In genomic region chr2:45964226-45964841, GRCh38 we compare ENCODE assay signal across 9 cellular contexts.
DNase-seq lines count a peak whose midpoint lies in the region; ATAC-seq and FAIRE-seq lines count a peak whose summit lies in the region.
"Had no signal": no experiment of that assay in that cellular context is flagged by ENCODE, and none has a peak within 500 bp of the region (broad histone marks: within the 10 kb centered on the region; RNA-seq: fewer than 3 reads in every experiment).

No MANE protein-coding gene starts in this region.

- FAIRE-seq in GM19239 (lab: Jason Lieb, UNC) = no peak
- FAIRE-seq: G401.6 had no signal

- H3K27ac Mint-ChIP-seq in activated CD4-positive, alpha-beta T cell treated with anti-CD3 and anti-CD28 coated beads for 36 hours = no peak overlapping the region
- H3K27ac Mint-ChIP-seq in immature natural killer cell = peak overlapping the region in 1 of 6 donors; percentile 23

- H3K36me3 Mint-ChIP-seq in activated CD4-positive, alpha-beta T cell treated with anti-CD3 and anti-CD28 coated beads for 36 hours (ENCODE audit: low read depth) = no peaks in the 10 kb centered on the region
- H3K36me3 Mint-ChIP-seq in immature natural killer cell = no peaks in the 10 kb centered on the region

- CTCF ChIA-PET in activated CD4-positive, alpha-beta T cell treated with anti-CD3 and anti-CD28 coated beads for 36 hours (lab: Charles Lee) = no interaction called here

- peak; percentile 43 for DNase-seq in activated CD4-positive, alpha-beta T cell treated with anti-CD3 and anti-CD28 coated beads for 36 hours
- DNase-seq in activated CD4-positive, alpha-beta T cell treated with anti-CD3 and anti-CD28 coated beads, Interleukin-2, amount 50 U/mL, for 4 hours = no peak
- DNase-seq in RPMI7951 (ENCODE audit: low read depth) (peak; percentile 99), fibroblast of peridontal ligament (ENCODE audit: extremely low read depth) (peak; percentile 81), renal cortical epithelial cell (ENCODE audit: low read depth) (peak; percentile 98), NCI-H82 treated with DMSO at 0.1 percent for 48 hours (lab: John Stamatoyannopoulos, UW; ENCODE audit: unreplicated experiment) (no peak), immature natural killer cell (no peak), GM19239 (ENCODE audit: insufficient read length, low spot score) (no peak)

- H3K4me3 Mint-ChIP-seq in activated CD4-positive, alpha-beta T cell treated with anti-CD3 and anti-CD28 coated beads for 36 hours = no peak overlapping the region
- no peak overlapping the region for H3K4me3 Mint-ChIP-seq in immature natural killer cell

- H3K9me3 Mint-ChIP-seq in activated CD4-positive, alpha-beta T cell treated with anti-CD3 and anti-CD28 coated beads for 36 hours (ENCODE audit: low read depth) = no peaks in the 10 kb centered on the region
- no peaks in the 10 kb centered on the region for H3K9me3 Mint-ChIP-seq in immature natural killer cell

- peaks cover 14% of the 10 kb centered on the region for H3K4me1 Mint-ChIP-seq in activated CD4-positive, alpha-beta T cell treated with anti-CD3 and anti-CD28 coated beads for 36 hours
- H3K4me1 Mint-ChIP-seq in immature natural killer cell = peaks cover 11 to 12% of the 10 kb centered on the region in 2 donors

- ATAC-seq in activated CD4-positive, alpha-beta T cell treated with anti-CD3 and anti-CD28 coated beads for 36 hours = peak; percentile 44

- intact Hi-C loops in activated CD4-positive, alpha-beta T cell treated with anti-CD3 and anti-CD28 coated beads for 36 hours (cut with DNase I, micrococcal nuclease) = no loop called here

- POLR2A ChIA-PET in activated CD4-positive, alpha-beta T cell treated with anti-CD3 and anti-CD28 coated beads for 36 hours (lab: Charles Lee) = no interaction called here

- H3K27me3 Mint-ChIP-seq in activated CD4-positive, alpha-beta T cell treated with anti-CD3 and anti-CD28 coated beads for 36 hours = no peaks in the 10 kb centered on the region
- peaks cover 0 to 2% (median 2%) of the 10 kb centered on the region in 3 donors for H3K27me3 Mint-ChIP-seq in immature natural killer cell (ENCODE audit: low read depth in 3 of 3)

Comparison
In these comparisons a context has a peak if more than half of its experiments do, and no peak if none do; other contexts are left out.
1. DNase-seq: peak in activated CD4-positive, alpha-beta T cell treated with anti-CD3 and anti-CD28 coated beads for 36 hours (single experiment), RPMI7951 (single experiment), fibroblast of peridontal ligament (single experiment) and renal cortical epithelial cell (single experiment); none in activated CD4-positive, alpha-beta T cell treated with anti-CD3 and anti-CD28 coated beads, Interleukin-2, amount 50 U/mL, for 4 hours (0 of 2), NCI-H82 treated with DMSO at 0.1 percent for 48 hours (single experiment), immature natural killer cell (0 of 3) and GM19239 (single experiment).